Comparison of ENCODE assay signal across 17 cellular contexts in genomic region chr5:169374761-169375160, GRCh38.
DNase-seq lines count a peak whose midpoint lies in the region; ATAC-seq and TF ChIP-seq lines count a peak whose summit lies in the region.
"Had no signal": no experiment of that assay in that cellular context is flagged by ENCODE, and none has a peak within 500 bp of the region (broad histone marks: within the 10 kb centered on the region; RNA-seq: fewer than 3 reads in every experiment).

No MANE protein-coding gene starts in this region.

- in situ Hi-C loops in GM13977 (cut with MboI; ENCODE audit: low pct_unique_long_range_greater_than_20kb, low sequenced_read_pairs, unreplicated experiment): no loop called here

- peak; percentile 69 for DNase-seq in DMS 273 (lab: John Stamatoyannopoulos, UW; ENCODE audit: unreplicated experiment)
- DNase-seq in HT1080 (ENCODE audit: low read depth): peak; percentile 23
- peak; percentile 12 for DNase-seq in SW480 (ENCODE audit: low spot score)
- DNase-seq in kidney glomerular epithelial cell (lab: John Stamatoyannopoulos, UW): peak; percentile 69
- DNase-seq in NCI-H748 (lab: John Stamatoyannopoulos, UW; ENCODE audit: unreplicated experiment): no peak
- no peak for DNase-seq in cardiac septum (ENCODE audit: low spot score)
- no peak for DNase-seq in GM13977 (ENCODE audit: low spot score)
- DNase-seq: activated naive CD4-positive, alpha-beta T cell treated with anti-CD3 and anti-CD28 coated beads, Interleukin-2, amount 50 U/mL, for 16 hours; activated T-cell treated with anti-CD3 and anti-CD28 coated beads, Interleukin-2, amount 50 U/mL, for 72 hours; Kasumi-1; NCI-H1092 treated with DMSO at 0.1 percent for 48 hours; NCI-H526; nephron progenitor cell; spleen; substantia nigra; T-helper 9 cell had no signal

- ATAC-seq in HG02763 (IDR thresholded peaks at IDR 0.05; ENCODE audit: unreplicated experiment): no peak
- ATAC-seq: activated T-cell treated with anti-CD3 and anti-CD28 coated beads, Interleukin-2, amount 50 U/mL, for 72 hours had no signal

- no peak for TF ChIP-seq CTCF in GM13977 (IDR thresholded peaks at IDR 0.05; ENCODE audit: extremely low read depth, insufficient read depth, missing control alignments)

- intact Hi-C loops in cardiac septum (cut with DNase I): no loop called here

Comparison
In these comparisons a context has a peak if more than half of its experiments do, and no peak if none do; other contexts are left out.
1. DNase-seq: peak in DMS 273 (single experiment), HT1080 (single experiment), SW480 (single experiment) and kidney glomerular epithelial cell (single experiment); none in NCI-H748 (single experiment), cardiac septum (single experiment) and GM13977 (single experiment).